Comparison of ENCODE assay signal across 17 cellular contexts in genomic region chr9:86342269-86342668, GRCh38. TPM values are rescaled to one million over a fixed set of nuclear protein-coding genes. Genes with fewer than 3 reads are reported as not detected.
DNase-seq lines count a peak whose midpoint lies in the region; ATAC-seq and TF ChIP-seq lines count a peak whose summit lies in the region.
"Had no signal": no experiment of that assay in that cellular context is flagged by ENCODE, and none has a peak within 500 bp of the region (broad histone marks: within the 10 kb centered on the region; RNA-seq: fewer than 3 reads in every experiment).

No MANE protein-coding gene starts in this region.

- no peaks in the 10 kb centered on the region for H3K27me3 Mint-ChIP-seq in activated T-cell treated with anti-CD3 and anti-CD28 coated beads, Interleukin-2, amount 50 U/mL, for 24 hours
- no peaks in the 10 kb centered on the region for H3K27me3 Mint-ChIP-seq in activated T-cell treated with anti-CD3 and anti-CD28 coated beads, Interleukin-2, amount 50 U/mL, for 4 hours (ENCODE audit: low read depth)
- H3K27me3 Mint-ChIP-seq in CD8-positive, alpha-beta memory T cell, result no peaks in the 10 kb centered on the region
- H3K27me3 Mint-ChIP-seq: CD4-positive, CD25-positive, alpha-beta regulatory T cell had no signal

- H3K9me3 Mint-ChIP-seq in activated T-cell treated with anti-CD3 and anti-CD28 coated beads, Interleukin-2, amount 50 U/mL, for 24 hours, result no peaks in the 10 kb centered on the region
- no peaks in the 10 kb centered on the region for H3K9me3 Mint-ChIP-seq in activated T-cell treated with anti-CD3 and anti-CD28 coated beads, Interleukin-2, amount 50 U/mL, for 4 hours
- no peaks in the 10 kb centered on the region for H3K9me3 Mint-ChIP-seq in CD8-positive, alpha-beta memory T cell
- H3K9me3 Mint-ChIP-seq: CD4-positive, CD25-positive, alpha-beta regulatory T cell had no signal

- CTCF ChIA-PET in CD8-positive, alpha-beta memory T cell (lab: Charles Lee), result interaction anchor here (1.2 kb wide), 1 partner anchor 10 kb away, joined by 3 read pairs; no protein-coding TSS in a partner anchor
- CTCF ChIA-PET in PC-9 (lab: Charles Lee), result no interaction called here

- peaks cover 16% of the 10 kb centered on the region; the same call in 1 of the 2 replicates for H3F3A ChIP-seq in PC-9 (ENCODE audit: insufficient read depth, low read depth)

- H3K4me3 ChIP-seq in CD8-positive, alpha-beta memory T cell (ENCODE audit: low read length), result no peak overlapping the region
- no peak overlapping the region for H3K4me3 ChIP-seq in PC-9
- H3K4me3 ChIP-seq in subcutaneous abdominal adipose tissue (ENCODE audit: low read depth in 1 of 5, low read length in 5 of 5), result no peak overlapping the region
- H3K4me3 ChIP-seq: BLaER1 treated with 17β-estradiol and CSF1 and Interleukin-3, amounts not matched to agents 10 nM and 100 nM had no signal

- no peak overlapping the region for H3K9ac ChIP-seq in subcutaneous abdominal adipose tissue (ENCODE audit: low read length in 5 of 5)
- H3K9ac ChIP-seq: BLaER1 treated with 17β-estradiol and CSF1 and Interleukin-3, amounts not matched to agents 10 nM and 100 nM had no signal

- H3K9me3 ChIP-seq in CD8-positive, alpha-beta memory T cell (ENCODE audit: low read length), result no peaks in the 10 kb centered on the region
- H3K9me3 ChIP-seq in PC-9 (ENCODE audit: insufficient read depth, low read depth) (no peaks in the 10 kb centered on the region), subcutaneous abdominal adipose tissue (ENCODE audit: control insufficient read depth in 5 of 5, low read length in 5 of 5) (no peaks in the 10 kb centered on the region)
- H3K9me3 ChIP-seq: BLaER1 treated with 17β-estradiol and CSF1 and Interleukin-3, amounts not matched to agents 10 nM and 100 nM had no signal

- peaks cover 20% of the 10 kb centered on the region for H4K20me1 ChIP-seq in PC-9 (ENCODE audit: insufficient read depth)

- BruUV-seq in PC-9 (replicated peaks; lab: Mats Ljungman, UMichigan), result no TSS peak

- H3K27ac ChIP-seq in CD8-positive, alpha-beta memory T cell (ENCODE audit: low read depth, low read length), result no peak overlapping the region
- H3K27ac ChIP-seq in PC-9, result 0 out of 2 replicates have a peak overlapping the region, but pooled peaks have one; percentile 31
- H3K27ac ChIP-seq in subcutaneous abdominal adipose tissue (ENCODE audit: low read depth, low read length), result peak overlapping the region; percentile 85
- H3K27ac ChIP-seq: BLaER1 treated with 17β-estradiol and CSF1 and Interleukin-3, amounts not matched to agents 10 nM and 100 nM had no signal

- no peaks in the 10 kb centered on the region for H3K27me3 ChIP-seq in CD8-positive, alpha-beta memory T cell (ENCODE audit: insufficient read depth, low read length, poor library complexity, severe bottlenecking)
- H3K27me3 ChIP-seq in PC-9 (ENCODE audit: insufficient read depth, low read depth) (no peaks in the 10 kb centered on the region), subcutaneous abdominal adipose tissue (ENCODE audit: control insufficient read depth in 5 of 5, insufficient read depth in 4 of 5, low read length in 5 of 5) (no peaks in the 10 kb centered on the region)
- H3K27me3 ChIP-seq: BLaER1 treated with 17β-estradiol and CSF1 and Interleukin-3, amounts not matched to agents 10 nM and 100 nM had no signal

- POLR2A ChIA-PET in CD8-positive, alpha-beta memory T cell (lab: Charles Lee), result no interaction called here
- POLR2A ChIA-PET in PC-9 (lab: Charles Lee; ENCODE audit: unreplicated experiment), result no interaction called here

- TF ChIP-seq CTCF in PC-9 (conservative IDR thresholded peaks at IDR 0.05), result no peak

- no peak overlapping the region for H3K4me2 ChIP-seq in PC-9

- peaks cover 91% of the 10 kb centered on the region for H3K36me3 Mint-ChIP-seq in activated T-cell treated with anti-CD3 and anti-CD28 coated beads, Interleukin-2, amount 50 U/mL, for 24 hours (ENCODE audit: low read depth)
- peaks cover 47% of the 10 kb centered on the region for H3K36me3 Mint-ChIP-seq in activated T-cell treated with anti-CD3 and anti-CD28 coated beads, Interleukin-2, amount 50 U/mL, for 4 hours (ENCODE audit: insufficient read depth)
- H3K36me3 Mint-ChIP-seq in CD8-positive, alpha-beta memory T cell, result peaks cover 0 to 74% (median 28%) of the 10 kb centered on the region in 3 donors

- intact Hi-C loops in PC-9 (cut with micrococcal nuclease; ENCODE audit: unreplicated experiment), result no loop called here

- DNase-seq in activated T-cell treated with anti-CD3 and anti-CD28 coated beads, Interleukin-2, amount 50 U/mL, for 24 hours, result no peak
- no peak for DNase-seq in activated T-cell treated with anti-CD3 and anti-CD28 coated beads, Interleukin-2, amount 50 U/mL, for 4 hours
- no peak for DNase-seq in CD8-positive, alpha-beta memory T cell
- no peak for DNase-seq in PC-9
- DNase-seq in central memory CD4-positive, alpha-beta T cell, result no peak
- DNase-seq: 8988T; ACHN; CD4-positive, CD25-positive, alpha-beta regulatory T cell; COR-L47; DMS153; DMS79 treated with DMSO at 0.1 percent for 48 hours; EL; HCEC 1CT; IMR-90 had no signal

- H3K9me2 ChIP-seq in PC-9 (ENCODE audit: insufficient read depth), result no peaks in the 10 kb centered on the region

- ATAC-seq in activated T-cell treated with anti-CD3 and anti-CD28 coated beads, Interleukin-2, amount 50 U/mL, for 4 hours, result no peak
- no peak for ATAC-seq in HG02981 (IDR thresholded peaks at IDR 0.05; ENCODE audit: unreplicated experiment)

- peaks cover 13% of the 10 kb centered on the region for H3K4me1 ChIP-seq in CD8-positive, alpha-beta memory T cell (ENCODE audit: insufficient read depth, low read length)
- H3K4me1 ChIP-seq in PC-9 (replicated peaks; ENCODE audit: insufficient read depth) (peaks cover 21% of the 10 kb centered on the region), subcutaneous abdominal adipose tissue (ENCODE audit: control insufficient read depth in 5 of 5, insufficient read depth in 5 of 5, low read length in 5 of 5) (peaks cover 0 to 16% (median 9%) of the 10 kb centered on the region in 5 donors)

- H3K4me3 Mint-ChIP-seq in activated T-cell treated with anti-CD3 and anti-CD28 coated beads, Interleukin-2, amount 50 U/mL, for 24 hours, result no peak overlapping the region
- no peak overlapping the region for H3K4me3 Mint-ChIP-seq in activated T-cell treated with anti-CD3 and anti-CD28 coated beads, Interleukin-2, amount 50 U/mL, for 4 hours
- H3K4me3 Mint-ChIP-seq in CD8-positive, alpha-beta memory T cell, result no peak overlapping the region

- peaks cover 28% of the 10 kb centered on the region for H3K36me3 ChIP-seq in CD8-positive, alpha-beta memory T cell (ENCODE audit: insufficient read depth, low read length)
- H3K36me3 ChIP-seq in PC-9 (ENCODE audit: low read depth) (peaks cover 79% of the 10 kb centered on the region), subcutaneous abdominal adipose tissue (ENCODE audit: control insufficient read depth in 5 of 5, insufficient read depth in 5 of 5, low read length in 5 of 5) (peaks cover 51 to 76% (median 58%) of the 10 kb centered on the region in 5 donors)

- peak overlapping the region; percentile 22 for H3K27ac Mint-ChIP-seq in activated T-cell treated with anti-CD3 and anti-CD28 coated beads, Interleukin-2, amount 50 U/mL, for 24 hours
- peak overlapping the region in 6 of 8 donors; percentile 36 to 95 (median 75) for H3K27ac Mint-ChIP-seq in CD8-positive, alpha-beta memory T cell

- no peak overlapping the region for H2AFZ ChIP-seq in PC-9

- peaks cover 17% of the 10 kb centered on the region for H3K79me2 ChIP-seq in PC-9 (ENCODE audit: low read depth)

- H3K4me1 Mint-ChIP-seq in activated T-cell treated with anti-CD3 and anti-CD28 coated beads, Interleukin-2, amount 50 U/mL, for 24 hours (ENCODE audit: low read depth), result peaks cover 63% of the 10 kb centered on the region
- H3K4me1 Mint-ChIP-seq in activated T-cell treated with anti-CD3 and anti-CD28 coated beads, Interleukin-2, amount 50 U/mL, for 4 hours (ENCODE audit: low read depth), result peaks cover 64% of the 10 kb centered on the region
- peaks cover 48 to 82% (median 75%) of the 10 kb centered on the region in 3 donors for H3K4me1 Mint-ChIP-seq in CD8-positive, alpha-beta memory T cell

RNA-seq across cellular contexts. Expression of gene TUT7, which starts 11.9 kb away (rescaled TPM):
- total RNA-seq in activated T-cell treated with anti-CD3 and anti-CD28 coated beads, Interleukin-2, amount 50 U/mL, for 4 hours, result 10 to 100 TPM; 26.4 to 36.7 (median 29.8) TPM
- 10 to 100 TPM; 34.2 to 36.0 TPM for total RNA-seq in CD8-positive, alpha-beta memory T cell
- polyA plus RNA-seq in CD8-positive, alpha-beta memory T cell, result 26.1 TPM
- total RNA-seq in PC-9 (2021), result 30.1 and 36.1 TPM in 2 replicates

RNA-seq across cellular contexts. Expression of gene ISCA1, which starts 59.9 kb away (rescaled TPM):
- 10 to 100 TPM; 37.1 to 43.4 (median 42.1) TPM for total RNA-seq in activated T-cell treated with anti-CD3 and anti-CD28 coated beads, Interleukin-2, amount 50 U/mL, for 4 hours
- 10 to 100 TPM; 33.4 to 35.6 TPM for total RNA-seq in CD8-positive, alpha-beta memory T cell
- polyA plus RNA-seq in CD8-positive, alpha-beta memory T cell, result 55.1 TPM
- total RNA-seq in PC-9 (2021), result 21.5 and 29.6 TPM in 2 replicates
